ENCODE assay signal across 1 cellular context in genomic region chr2:231436957-231437356, GRCh38.
TF ChIP-seq lines count a peak whose summit lies in the region.

No MANE protein-coding gene starts in this region.

TF ChIP-seq in H1, 55 proteins besides CTCF, POLR2A, EP300 and RAD21:
- TF ChIP-seq KDM5A (IDR thresholded peaks at IDR 0.05; ENCODE audit: low read length) (no peak), JUND (IDR thresholded peaks at IDR 0.05; ENCODE audit: low read length) (no peak), ATF2 (IDR thresholded peaks at IDR 0.05; ENCODE audit: low read length) (no peak), TAF1 (IDR thresholded peaks at IDR 0.05; ENCODE audit: low read depth, low read length) (no peak), CHD2 (IDR thresholded peaks at IDR 0.05; ENCODE audit: low read length) (no peak)
